ENCODE assay signal across 8 cellular contexts in the genomic region with DNA sequence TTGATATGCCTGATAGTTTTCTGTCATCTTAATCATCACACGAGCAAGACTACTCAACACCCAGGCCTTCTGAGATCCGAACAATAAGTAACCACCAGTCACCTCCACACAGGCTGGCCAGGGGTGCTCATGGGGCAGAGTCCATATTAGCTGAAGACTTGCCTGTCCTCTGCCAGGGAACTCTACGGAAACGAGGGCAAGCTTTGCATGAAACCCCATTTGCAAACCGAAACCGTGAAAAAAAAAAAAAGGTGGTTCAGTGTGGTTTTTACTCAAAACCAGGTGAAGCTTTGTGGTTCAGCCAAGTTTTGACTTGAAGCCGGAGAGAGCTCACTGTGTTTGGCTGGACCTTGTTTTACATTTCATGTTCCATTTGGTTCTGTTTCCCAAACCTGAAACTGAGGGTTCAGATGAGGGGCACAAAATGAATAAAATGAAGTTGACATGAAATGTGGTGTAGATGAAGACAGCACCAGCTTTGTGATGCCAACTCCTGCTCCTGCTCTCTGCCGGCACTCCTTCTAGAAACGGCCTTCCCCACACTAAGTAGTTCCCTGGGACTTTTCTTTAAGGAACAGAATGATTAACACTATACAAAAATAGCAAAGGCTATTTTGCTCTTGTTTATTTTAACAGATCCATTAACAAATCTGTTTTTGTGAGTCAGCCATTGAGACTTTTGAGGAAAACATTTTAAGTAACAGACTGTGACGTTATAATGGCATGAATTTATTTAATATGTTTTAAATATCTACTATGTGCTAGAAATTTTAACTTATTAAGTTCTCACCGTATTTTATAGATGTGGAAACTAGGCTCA.
DNase-seq lines count a peak whose midpoint lies in the region; ATAC-seq lines count a peak whose summit lies in the region.

No MANE protein-coding gene starts in this region.

- no peak overlapping the region for H4K91ac ChIP-seq in neuronal stem cell (ENCODE audit: low read depth, low read length, poor library complexity)

- H3K9me3 Mint-ChIP-seq in activated T-helper 2 cell treated with anti-CD3 and anti-CD28 coated beads, Interferon-gamma antibody, Interleukin-2, Interleukin-4, amounts not matched to agents 10 μg/mL and 5 μg/mL and 100 μg/mL, durations not matched to agents 14 hours and 24 hours and 36 hours, result no peaks in the 10 kb centered on the region

- H3K4me1 Mint-ChIP-seq in activated T-helper 2 cell treated with anti-CD3 and anti-CD28 coated beads, Interferon-gamma antibody, Interleukin-2, Interleukin-4, amounts not matched to agents 10 μg/mL and 5 μg/mL and 100 μg/mL, durations not matched to agents 14 hours and 24 hours and 36 hours (ENCODE audit: low read depth), result peaks cover 77% of the 10 kb centered on the region

- no peak overlapping the region for H3K4me3 ChIP-seq in neuronal stem cell (ENCODE audit: low read length in 2 of 2)

- no peak overlapping the region for H3K4ac ChIP-seq in neuronal stem cell (ENCODE audit: low read length)

- H2AFZ ChIP-seq in neuronal stem cell (ENCODE audit: low read length), result no peak overlapping the region

- H3K36me3 ChIP-seq in neuronal stem cell (replicated peaks in 1 of 2; ENCODE audit: control insufficient read depth in 2 of 2, insufficient read depth in 2 of 2, low read length in 2 of 2), result no peaks in the 10 kb centered on the region

- H3K9ac ChIP-seq in neuronal stem cell (ENCODE audit: low read depth, low read length, poor library complexity), result no peak overlapping the region

- peak overlapping the region; percentile 86 for H3K27ac Mint-ChIP-seq in activated T-helper 2 cell treated with anti-CD3 and anti-CD28 coated beads, Interferon-gamma antibody, Interleukin-2, Interleukin-4, amounts not matched to agents 10 μg/mL and 5 μg/mL and 100 μg/mL, durations not matched to agents 14 hours and 24 hours and 36 hours

- H3K9me3 ChIP-seq in neuronal stem cell (replicated peaks in 1 of 2; ENCODE audit: control insufficient read depth in 2 of 2, insufficient read depth in 1 of 2, low read depth in 1 of 2, low read length in 2 of 2), result no peaks in the 10 kb centered on the region

- H3K27ac ChIP-seq in neuronal stem cell (replicated peaks; ENCODE audit: low read length), result no peak overlapping the region

- no peak overlapping the region for H2AK5ac ChIP-seq in neuronal stem cell (ENCODE audit: low read depth, low read length)

- H3K27me3 Mint-ChIP-seq in activated T-helper 2 cell treated with anti-CD3 and anti-CD28 coated beads, Interferon-gamma antibody, Interleukin-2, Interleukin-4, amounts not matched to agents 10 μg/mL and 5 μg/mL and 100 μg/mL, durations not matched to agents 14 hours and 24 hours and 36 hours (ENCODE audit: low read depth), result no peaks in the 10 kb centered on the region

- H3K14ac ChIP-seq in neuronal stem cell (ENCODE audit: low read length), result no peak overlapping the region

- no peaks in the 10 kb centered on the region for H3K4me1 ChIP-seq in neuronal stem cell (ENCODE audit: control insufficient read depth in 2 of 2, insufficient read depth in 1 of 2, low read depth in 1 of 2, low read length in 2 of 2)

- WGBS in neuronal stem cell (ENCODE audit: extremely low coverage in 2 of 2, insufficient read length in 2 of 2, insufficient replicate concordance in 1 of 2), 2 donors, result no CpG with 5 or more reads among the region's 11 CpGs

- peaks cover 76% of the 10 kb centered on the region for H3K36me3 Mint-ChIP-seq in activated T-helper 2 cell treated with anti-CD3 and anti-CD28 coated beads, Interferon-gamma antibody, Interleukin-2, Interleukin-4, amounts not matched to agents 10 μg/mL and 5 μg/mL and 100 μg/mL, durations not matched to agents 14 hours and 24 hours and 36 hours (ENCODE audit: low read depth)

- peak; percentile 19 for DNase-seq in ACHN
- DNase-seq in activated T-helper 2 cell treated with anti-CD3 and anti-CD28 coated beads, Interferon-gamma antibody, Interleukin-2, Interleukin-4, amounts not matched to agents 10 μg/mL and 5 μg/mL and 100 μg/mL, durations not matched to agents 14 hours and 24 hours and 36 hours (ENCODE audit: low spot score), result peak; percentile 65
- no peak for DNase-seq in neuronal stem cell (ENCODE audit: low spot score)
- DNase-seq in SKM-1 treated with dmso at 0.1 percent for 144 hours (lab: John Stamatoyannopoulos, UW; ENCODE audit: unreplicated experiment), result no peak
- DNase-seq in NCI-H2029 treated with DMSO at 0.1 percent for 48 hours (lab: John Stamatoyannopoulos, UW), result no peak
- DNase-seq in left cardiac atrium, result no peak

- intact Hi-C loops in activated T-helper 2 cell treated with anti-CD3 and anti-CD28 coated beads, Interferon-gamma antibody, Interleukin-2, Interleukin-4, amounts not matched to agents 10 μg/mL and 5 μg/mL and 100 μg/mL, durations not matched to agents 14 hours and 24 hours and 36 hours (cut with micrococcal nuclease), result loop anchor here (1.0 kb wide), 1 partner anchor 9 kb away; no protein-coding TSS in a partner anchor
- intact Hi-C loops in left cardiac atrium (cut with DNase I), result no loop called here

- no peak overlapping the region for H3K18ac ChIP-seq in neuronal stem cell (ENCODE audit: low read length)

- H2BK15ac ChIP-seq in neuronal stem cell (ENCODE audit: low read length), result no peak overlapping the region

- H2BK12ac ChIP-seq in neuronal stem cell (ENCODE audit: low read length), result no peak overlapping the region

- ATAC-seq in GM19468 (IDR thresholded peaks at IDR 0.05; ENCODE audit: extremely low read depth, unreplicated experiment) (peak; percentile 79), HG03442 (IDR thresholded peaks at IDR 0.05; ENCODE audit: unreplicated experiment) (peak; percentile 85), left cardiac atrium (no peak)

- H4K8ac ChIP-seq in neuronal stem cell (ENCODE audit: low read depth, low read length), result no peak overlapping the region

- no peak overlapping the region for H3K4me2 ChIP-seq in neuronal stem cell (ENCODE audit: insufficient read depth, low read length, poor library complexity, severe bottlenecking)

- H3K23ac ChIP-seq in neuronal stem cell (ENCODE audit: low read depth, low read length, poor library complexity), result no peak overlapping the region

- H3K4me3 Mint-ChIP-seq in activated T-helper 2 cell treated with anti-CD3 and anti-CD28 coated beads, Interferon-gamma antibody, Interleukin-2, Interleukin-4, amounts not matched to agents 10 μg/mL and 5 μg/mL and 100 μg/mL, durations not matched to agents 14 hours and 24 hours and 36 hours (ENCODE audit: low read depth), result peak overlapping the region; percentile 67

- H3K27me3 ChIP-seq in neuronal stem cell (ENCODE audit: control insufficient read depth in 3 of 3, insufficient read depth in 3 of 3, low read depth in 1 of 3, low read length in 3 of 3), result no peaks in the 10 kb centered on the region

- H3K79me1 ChIP-seq in neuronal stem cell (ENCODE audit: low read depth, low read length), result no peaks in the 10 kb centered on the region

- in situ Hi-C loops in ACHN (cut with HindIII; ENCODE audit: low pct_ligation_motif_present, low pct_unique_long_range_greater_than_20kb, low sequenced_read_pairs), result no loop called here

- no peak overlapping the region for H2BK120ac ChIP-seq in neuronal stem cell (ENCODE audit: low read depth, low read length)

- H2BK5ac ChIP-seq in neuronal stem cell (ENCODE audit: low read length), result no peak overlapping the region

Comparison
In these comparisons a context has a peak if more than half of its experiments do, and no peak if none do; other contexts are left out.
1. DNase-seq: peak in ACHN (single experiment) and activated T-helper 2 cell treated with anti-CD3 and anti-CD28 coated beads, Interferon-gamma antibody, Interleukin-2, Interleukin-4, amounts not matched to agents 10 μg/mL and 5 μg/mL and 100 μg/mL, durations not matched to agents 14 hours and 24 hours and 36 hours (single experiment); none in neuronal stem cell (single experiment), SKM-1 treated with dmso at 0.1 percent for 144 hours (single experiment), NCI-H2029 treated with DMSO at 0.1 percent for 48 hours (single experiment) and left cardiac atrium (single experiment).
2. ATAC-seq: peak in GM19468 (single experiment) and HG03442 (single experiment); none in left cardiac atrium (0 of 2).